ENCODE assay signal across 21 cellular contexts in the genomic region with DNA sequence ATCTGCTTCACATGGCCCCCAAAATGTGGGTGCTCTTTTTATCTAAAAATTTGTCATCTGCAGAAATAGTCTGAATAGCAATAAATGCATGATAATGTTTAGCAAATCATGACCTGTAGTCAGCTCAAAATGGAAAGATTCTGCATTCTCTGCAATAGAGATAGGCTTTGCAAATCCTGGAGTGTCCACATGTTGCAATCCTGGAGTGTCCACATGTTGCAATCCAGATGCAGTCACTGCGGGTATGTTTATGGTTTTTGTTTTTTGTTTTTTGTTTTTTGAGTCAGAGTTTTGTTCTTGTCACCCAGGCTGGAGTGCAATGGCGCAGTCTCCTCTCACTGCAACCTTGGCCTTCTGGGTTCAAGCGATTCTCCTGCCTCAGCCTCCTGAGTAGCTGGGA. TPM values are rescaled to one million over a fixed set of nuclear protein-coding genes. Genes with fewer than 3 reads are reported as not detected.
DNase-seq lines count a peak whose midpoint lies in the region; ATAC-seq and TF ChIP-seq lines count a peak whose summit lies in the region.
"Had no signal": no experiment of that assay in that cellular context is flagged by ENCODE, and none has a peak within 500 bp of the region (broad histone marks: within the 10 kb centered on the region; RNA-seq: fewer than 3 reads in every experiment).

No MANE protein-coding gene starts in this region.

- ATAC-seq in HG03108 (IDR thresholded peaks at IDR 0.05; ENCODE audit: unreplicated experiment) (no peak), Right ventricle myocardium superior (ENCODE audit: poor library complexity) (no peak)
- ATAC-seq: mucosa of descending colon, SK-N-SH treated with all-trans-retinoic acid at 6 μM for 48 hours had no signal

- no peak overlapping the region for H3K9ac ChIP-seq in mammary epithelial cell (ENCODE audit: insufficient read depth, low read length)

- TF ChIP-seq CTCF in AG04450 (IDR thresholded peaks at IDR 0.05; ENCODE audit: low read depth, low read length) (no peak), mammary epithelial cell (conservative IDR thresholded peaks at IDR 0.05 in 1 of 2, IDR thresholded peaks at IDR 0.05 in 1 of 2; ENCODE audit: extremely low read depth in 1 of 2, insufficient read depth in 1 of 2, low read depth in 1 of 2, low read length in 2 of 2) (no peak), hepatocyte (IDR thresholded peaks at IDR 0.05; ENCODE audit: poor library complexity) (no peak)

- no peak overlapping the region for H2AFZ ChIP-seq in mammary epithelial cell (ENCODE audit: low read depth, low read length)
- H2AFZ ChIP-seq in hepatocyte = no peak overlapping the region

- H3K27me3 ChIP-seq in AG04450 (ENCODE audit: control insufficient read depth, insufficient read depth, low read length) (peaks cover 10% of the 10 kb centered on the region), mammary epithelial cell (ENCODE audit: insufficient read depth, low read length) (no peaks in the 10 kb centered on the region), hepatocyte (no peaks in the 10 kb centered on the region)
- H3K27me3 ChIP-seq: tibial nerve had no signal

- in situ Hi-C loops in mammary epithelial cell (cut with MboI; ENCODE audit: low sequenced_read_pairs in 2 of 2) = no loop called here

- POLR2A ChIA-PET in AG04450 (lab: Yijun Ruan, JAX) = no interaction called here

- no peak overlapping the region for H3K27ac ChIP-seq in AG04450 (ENCODE audit: low read depth, low read length)
- H3K27ac ChIP-seq in mammary epithelial cell (ENCODE audit: insufficient read depth, low read depth, low read length) = no peak overlapping the region
- peak overlapping the region; percentile 40 for H3K27ac ChIP-seq in hepatocyte
- H3K27ac ChIP-seq: neutrophil, tibial nerve had no signal

- CTCF ChIA-PET in AG04450 (lab: Charles Lee) (interaction anchor here (1.0 to 1.6 kb wide), 2 partner anchors 9 to 13 kb away, joined by 4 read pairs; no protein-coding TSS in a partner anchor), mammary epithelial cell (lab: Charles Lee; ENCODE audit: low non-redundant PET) (no interaction called here)

- no TSS peak for BruUV-seq in mammary epithelial cell (replicated peaks; lab: Mats Ljungman, UMichigan)

- no peaks in the 10 kb centered on the region; the same call in 1 of the 2 replicates for H3K9me3 ChIP-seq in AG04450 (ENCODE audit: control insufficient read depth, insufficient read depth, low read length)
- no peaks in the 10 kb centered on the region for H3K9me3 ChIP-seq in mammary epithelial cell (replicated peaks; ENCODE audit: insufficient read depth, low read length)
- no peaks in the 10 kb centered on the region for H3K9me3 ChIP-seq in hepatocyte (ENCODE audit: low read depth)
- H3K9me3 ChIP-seq: mucosa of descending colon, neutrophil, tibial nerve had no signal

- DNase-seq in AG04450 (ENCODE audit: low read depth, low spot score) (peak; percentile 65), GM04504 (ENCODE audit: low read depth) (peak; percentile 48), mammary epithelial cell (peak; percentile 68), hepatocyte (ENCODE audit: low spot score) (no peak), NCI-H128 (lab: John Stamatoyannopoulos, UW; ENCODE audit: unreplicated experiment) (no peak), Right ventricle myocardium superior (no peak)
- no peak for DNase-seq in stimulated activated CD4-positive, alpha-beta T cell treated with anti-CD3 and anti-CD28 coated beads, Interleukin-4, amount 100 ng/mL, for 24 hours
- DNase-seq: ACHN; activated CD4-positive, alpha-beta T cell treated with anti-CD3 and anti-CD28 coated beads, Interleukin-2, amount 10 ng/mL, durations not matched to agents 24 days and 14 days; activated effector memory CD4-positive, alpha-beta T cell treated with Interleukin-2 at 50 U/mL for 16 hours; caudate nucleus; effector CD4-positive, alpha-beta T cell; foreskin melanocyte; NCI-H1694 treated with DMSO at 0.1 percent for 48 hours; stimulated activated naive CD4-positive, alpha-beta T cell treated with Interleukin-2 at 50 U/mL for 16 hours had no signal

- H3K79me2 ChIP-seq in mammary epithelial cell (ENCODE audit: insufficient read depth, low read length) (no peaks in the 10 kb centered on the region), hepatocyte (no peaks in the 10 kb centered on the region)

- H3K4me2 ChIP-seq in mammary epithelial cell (ENCODE audit: insufficient read depth, low read depth, low read length) (no peak overlapping the region), hepatocyte (no peak overlapping the region)

- H3K9me2 ChIP-seq in hepatocyte (replicated peaks; ENCODE audit: insufficient read depth) = no peaks in the 10 kb centered on the region

- no peaks in the 10 kb centered on the region for H3K36me3 ChIP-seq in mammary epithelial cell (ENCODE audit: insufficient read depth, low read length)
- H3K36me3 ChIP-seq in hepatocyte (replicated peaks; ENCODE audit: insufficient read depth, low read depth) = no peaks in the 10 kb centered on the region
- H3K36me3 ChIP-seq: neutrophil, tibial nerve had no signal

- no peaks in the 10 kb centered on the region for H4K20me1 ChIP-seq in mammary epithelial cell (ENCODE audit: insufficient read depth, low read length)
- no peaks in the 10 kb centered on the region for H4K20me1 ChIP-seq in hepatocyte (ENCODE audit: insufficient read depth, poor library complexity, severe bottlenecking)

- H3K4me1 ChIP-seq in mammary epithelial cell (ENCODE audit: insufficient read depth, low read length) (no peaks in the 10 kb centered on the region), hepatocyte (ENCODE audit: insufficient read depth) (no peaks in the 10 kb centered on the region)
- H3K4me1 ChIP-seq: tibial nerve had no signal

- WGBS in mammary epithelial cell (ENCODE audit: low coverage, missing lambda C conversion rate) = 72% methylated on average over 3 of the region's 3 CpGs
- 89% methylated on average over 3 of the region's 3 CpGs for WGBS in hepatocyte (ENCODE audit: low lambda C conversion rate, missing lambda C conversion rate)

- H3K4me3 ChIP-seq in AG04450 (ENCODE audit: low read depth, low read length) (no peak overlapping the region), mammary epithelial cell (replicated peaks in 1 of 3; ENCODE audit: insufficient read depth in 1 of 3, low read depth in 2 of 3, low read length in 3 of 3) (no peak overlapping the region), hepatocyte (no peak overlapping the region)
- H3K4me3 ChIP-seq: mucosa of descending colon, tibial nerve had no signal

- dilution Hi-C loops in mammary epithelial cell (cut with HindIII; ENCODE audit: low sequenced_read_pairs) = loop anchor here (5.0 kb wide), 2 partner anchors 72 to 102 kb away; no protein-coding TSS in a partner anchor

- intact Hi-C loops in mammary epithelial cell (cut with micrococcal nuclease) = no loop called here
- intact Hi-C loops in Right ventricle myocardium superior (cut with DNase I) = no loop called here

RNA-seq across cellular contexts. Expression of gene LRRC32, which starts 20.2 kb away (rescaled TPM):
- polyA plus RNA-seq in AG04450 (2011; rRNA removed) = 10.9 and 14.2 TPM in 2 replicates
- 12.8 and 15.4 TPM in 2 replicates for polyA minus RNA-seq in AG04450 (2011; rRNA and poly(A)+ RNA removed)
- under 1 TPM in 1 of 2 donors, not detected in 1; under 0.01 TPM for total RNA-seq in mammary epithelial cell
- polyA plus RNA-seq in mammary epithelial cell = not detected
- not detected for polyA minus RNA-seq in mammary epithelial cell
- total RNA-seq in hepatocyte = 14.7 and 25.5 TPM in 2 replicates
- 75.2 and 80.4 TPM in 2 replicates for polyA plus RNA-seq in hepatocyte
- 30.3 TPM for total RNA-seq in Right ventricle myocardium superior
- total RNA-seq: G401 had no signal

Comparison
In these comparisons a context has a peak if more than half of its experiments do, and no peak if none do; other contexts are left out.
1. DNase-seq: peak in AG04450 (single experiment), GM04504 (single experiment) and mammary epithelial cell (single experiment); none in hepatocyte (single experiment), NCI-H128 (single experiment), stimulated activated CD4-positive, alpha-beta T cell treated with anti-CD3 and anti-CD28 coated beads, Interleukin-4, amount 100 ng/mL, for 24 hours (single experiment) and Right ventricle myocardium superior (single experiment).
2. RNA of gene LRRC32, which starts 20.2 kb away (total RNA-seq): 30.3 TPM in Right ventricle myocardium superior (single experiment) and 14.7 to 25.5 TPM in hepatocyte; under 0.01 TPM in mammary epithelial cell; every median in the first group is over 10 times any median in the second.